12 cellular contexts compared by ENCODE assay signal in the genomic region with DNA sequence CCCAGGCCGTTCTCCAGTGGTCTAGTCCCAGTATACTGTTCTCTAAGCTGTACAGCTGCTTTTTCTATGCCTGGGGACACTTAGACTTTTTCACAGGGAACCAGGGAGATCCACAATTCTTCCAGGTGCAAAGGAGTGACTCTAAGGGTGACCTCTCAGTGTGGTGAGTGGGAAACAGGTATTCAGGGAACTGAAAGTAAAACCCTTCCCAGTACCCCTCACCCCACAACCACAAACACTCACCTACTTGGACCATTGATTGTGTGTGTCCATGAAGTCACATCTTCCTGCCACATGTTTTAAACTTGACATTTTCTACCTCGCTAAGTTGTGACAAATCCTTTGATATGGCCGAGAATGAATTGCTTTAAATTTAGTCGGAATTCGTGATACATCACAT.
"Had no signal": no experiment of that assay in that cellular context is flagged by ENCODE, and none has a peak within 500 bp of the region (broad histone marks: within the 10 kb centered on the region; RNA-seq: fewer than 3 reads in every experiment).

No MANE protein-coding gene starts in this region.

- ATAC-seq: foreskin keratinocyte, psoas muscle had no signal

- H3K4me3 Mint-ChIP-seq: nephron progenitor cell had no signal

- DNase-seq: activated CD4-positive, CD25-positive, alpha-beta regulatory T cell; activated naive CD4-positive, alpha-beta T cell; adrenal gland; esophagus squamous epithelium; foreskin keratinocyte; head of caudate nucleus; mammary epithelial cell; nephron progenitor cell; psoas muscle; sigmoid colon; stomach; SW 1271 had no signal

- H3K27ac Mint-ChIP-seq: nephron progenitor cell had no signal
